Comparison of ENCODE assay signal across 1 cellular context in the genomic region with DNA sequence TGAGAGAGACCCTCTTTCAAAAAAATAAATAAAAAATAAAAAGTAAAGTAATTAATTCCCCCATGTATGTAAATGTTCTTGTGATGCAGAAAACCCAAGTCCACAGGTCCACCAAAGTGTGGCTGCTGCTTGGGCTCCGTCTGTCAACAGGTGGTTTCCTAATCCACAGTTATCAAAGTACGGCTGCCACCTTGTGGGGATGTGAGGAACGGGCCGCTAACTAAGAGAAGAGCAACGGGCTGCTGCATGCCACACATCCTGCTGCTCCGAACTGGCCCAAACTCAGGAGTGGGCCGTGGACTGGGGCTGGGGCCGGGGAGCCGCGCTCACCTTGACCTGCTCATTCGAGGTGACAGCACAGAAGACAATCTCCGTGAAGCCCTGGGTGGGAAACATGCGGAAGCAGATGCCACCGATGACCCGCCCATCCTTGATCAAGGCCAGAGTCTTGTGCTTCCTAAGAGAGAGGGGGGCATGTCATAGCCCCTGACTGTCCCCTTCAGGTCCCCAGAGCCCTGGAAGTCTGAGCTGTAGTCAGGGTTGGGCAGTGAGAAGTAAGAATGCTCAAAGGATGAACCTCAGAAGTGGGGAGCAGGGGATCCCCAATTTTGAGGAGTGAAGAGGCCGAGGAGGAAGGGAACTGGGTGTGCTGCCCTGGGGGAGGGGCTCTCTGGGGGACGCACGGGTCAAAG.
TF ChIP-seq lines count a peak whose summit lies in the region.

No MANE protein-coding gene starts in this region.

TF ChIP-seq in GM12878, 131 proteins besides CTCF, POLR2A, EP300 and RAD21 (continues in another document):
- TF ChIP-seq, protein P1, sequence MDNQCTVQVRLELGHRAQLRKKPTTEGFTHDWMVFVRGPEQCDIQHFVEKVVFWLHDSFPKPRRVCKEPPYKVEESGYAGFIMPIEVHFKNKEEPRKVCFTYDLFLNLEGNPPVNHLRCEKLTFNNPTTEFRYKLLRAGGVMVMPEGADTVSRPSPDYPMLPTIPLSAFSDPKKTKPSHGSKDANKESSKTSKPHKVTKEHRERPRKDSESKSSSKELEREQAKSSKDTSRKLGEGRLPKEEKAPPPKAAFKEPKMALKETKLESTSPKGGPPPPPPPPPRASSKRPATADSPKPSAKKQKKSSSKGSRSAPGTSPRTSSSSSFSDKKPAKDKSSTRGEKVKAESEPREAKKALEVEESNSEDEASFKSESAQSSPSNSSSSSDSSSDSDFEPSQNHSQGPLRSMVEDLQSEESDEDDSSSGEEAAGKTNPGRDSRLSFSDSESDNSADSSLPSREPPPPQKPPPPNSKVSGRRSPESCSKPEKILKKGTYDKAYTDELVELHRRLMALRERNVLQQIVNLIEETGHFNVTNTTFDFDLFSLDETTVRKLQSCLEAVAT (IDR thresholded peaks at IDR 0.05): no peak
- TF ChIP-seq KLF5 (IDR thresholded peaks at IDR 0.05; ENCODE audit: partially characterized antibody) (no peak), RUNX3 (IDR thresholded peaks at IDR 0.05; ENCODE audit: low read length) (peak; percentile 51), RELB (IDR thresholded peaks at IDR 0.05; ENCODE audit: low read depth) (peak; percentile 77), GATAD2B (conservative IDR thresholded peaks at IDR 0.05; ENCODE audit: low read depth) (no peak), LARP7 (IDR thresholded peaks at IDR 0.05) (no peak), SMC3 (IDR thresholded peaks at IDR 0.05; ENCODE audit: borderline replicate concordance, low read length) (peak; percentile 92), SIX5 (IDR thresholded peaks at IDR 0.05; ENCODE audit: low read depth, low read length, severe bottlenecking) (no peak), ZNF592 (IDR thresholded peaks at IDR 0.05) (no peak), POLR2AphosphoS5 (IDR thresholded peaks at IDR 0.05; ENCODE audit: low read length) (no peak), BHLHE40 (IDR thresholded peaks at IDR 0.05; ENCODE audit: borderline replicate concordance in 1 of 2, low read depth in 2 of 2, low read length in 1 of 2) (peak in 1 of 2 experiments; percentile 10; a peak in 1 of 4 replicates), MTA2 (IDR thresholded peaks at IDR 0.05; ENCODE audit: low read depth) (no peak), CBX3 (IDR thresholded peaks at IDR 0.05; ENCODE audit: borderline replicate concordance, low read depth) (no peak), ZNF687 (IDR thresholded peaks at IDR 0.05) (no peak), YBX1 (IDR thresholded peaks at IDR 0.05) (no peak), HDGF (IDR thresholded peaks at IDR 0.05) (no peak), IKZF2 (IDR thresholded peaks at IDR 0.05) (no peak), CHD1 (IDR thresholded peaks at IDR 0.05; ENCODE audit: low read depth, low read length) (no peak), SP1 (IDR thresholded peaks at IDR 0.05; ENCODE audit: low read depth, low read length) (no peak), TCF3 (IDR thresholded peaks at IDR 0.05; ENCODE audit: borderline replicate concordance, insufficient read depth, low read depth, low read length) (peak; percentile 94; the same call in 1 of the 2 replicates), SMAD1 (IDR thresholded peaks at IDR 0.05; ENCODE audit: low read depth, partially characterized antibody) (no peak), SIN3A (IDR thresholded peaks at IDR 0.05; ENCODE audit: low read depth, low read length) (no peak), ATF7 (IDR thresholded peaks at IDR 0.05; ENCODE audit: low read depth) (no peak), NFXL1 (IDR thresholded peaks at IDR 0.05; ENCODE audit: borderline replicate concordance) (no peak), YY1 (IDR thresholded peaks at IDR 0.05; ENCODE audit: low read depth, low read length) (peak; percentile 49; the same call in 1 of the 2 replicates), E2F8 (IDR thresholded peaks at IDR 0.05; ENCODE audit: low read depth, partially characterized antibody) (no peak), CBFB (IDR thresholded peaks at IDR 0.05; ENCODE audit: low read depth) (no peak; the same call in 1 of the 2 replicates), TCF12 (IDR thresholded peaks at IDR 0.05; ENCODE audit: low read depth, low read length) (peak; percentile 95), SMARCA5 (IDR thresholded peaks at IDR 0.05) (0 out of 2 replicates have a peak, but pooled peaks have one; percentile 39), KAT2A (conservative IDR thresholded peaks at IDR 0.05; ENCODE audit: control insufficient read depth, low read depth, low read length) (no peak), RCOR1 (conservative IDR thresholded peaks at IDR 0.05; ENCODE audit: low read depth, low read length) (no peak), BMI1 (IDR thresholded peaks at IDR 0.05; ENCODE audit: borderline replicate concordance) (no peak), POLR2AphosphoS2 (IDR thresholded peaks at IDR 0.05; ENCODE audit: low read depth, low read length) (no peak), RELA (IDR thresholded peaks at IDR 0.05; ENCODE audit: borderline replicate concordance, partially characterized antibody) (peak; percentile 90), BCLAF1 (IDR thresholded peaks at IDR 0.05) (no peak), STAT3 (IDR thresholded peaks at IDR 0.05; ENCODE audit: low read depth, low read length) (no peak)
